ENCODE assay signal across 1 cellular context in the genomic region with DNA sequence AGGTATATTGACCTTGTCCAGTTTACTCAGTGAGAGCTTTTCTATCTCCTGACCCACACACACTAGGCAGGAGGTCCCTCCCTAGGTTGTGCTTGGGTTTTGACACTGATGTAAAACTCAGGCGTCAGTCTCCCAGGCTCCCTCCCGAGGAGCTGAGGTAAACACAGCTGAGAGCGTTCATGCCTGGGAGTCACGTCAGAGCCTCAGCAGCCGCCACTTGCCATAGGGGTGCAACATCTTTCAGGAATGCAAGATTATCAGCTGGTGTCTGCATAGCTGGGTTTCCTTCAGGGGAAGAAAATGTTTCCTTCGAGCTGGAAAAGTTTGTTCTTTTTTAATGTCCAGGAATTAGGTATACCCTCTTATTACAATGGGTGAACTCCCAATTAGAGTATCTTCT.
TF ChIP-seq lines count a peak whose summit lies in the region.

No MANE protein-coding gene starts in this region.

TF ChIP-seq in GM23338, 12 proteins besides CTCF, POLR2A, EP300 and RAD21 (continued from another document):
- TF ChIP-seq, protein P1, sequence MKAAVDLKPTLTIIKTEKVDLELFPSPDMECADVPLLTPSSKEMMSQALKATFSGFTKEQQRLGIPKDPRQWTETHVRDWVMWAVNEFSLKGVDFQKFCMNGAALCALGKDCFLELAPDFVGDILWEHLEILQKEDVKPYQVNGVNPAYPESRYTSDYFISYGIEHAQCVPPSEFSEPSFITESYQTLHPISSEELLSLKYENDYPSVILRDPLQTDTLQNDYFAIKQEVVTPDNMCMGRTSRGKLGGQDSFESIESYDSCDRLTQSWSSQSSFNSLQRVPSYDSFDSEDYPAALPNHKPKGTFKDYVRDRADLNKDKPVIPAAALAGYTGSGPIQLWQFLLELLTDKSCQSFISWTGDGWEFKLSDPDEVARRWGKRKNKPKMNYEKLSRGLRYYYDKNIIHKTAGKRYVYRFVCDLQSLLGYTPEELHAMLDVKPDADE (IDR thresholded peaks at IDR 0.05), result no peak
- TF ChIP-seq POLR2AphosphoS5 (IDR thresholded peaks at IDR 0.05; ENCODE audit: low read depth) (no peak), CREB1 (CRISPR knock-in tag; IDR thresholded peaks at IDR 0.05; ENCODE audit: low read depth) (no peak)
